Comparison of ENCODE assay signal across 20 cellular contexts in genomic region chr1:75472971-75473603, GRCh38.
DNase-seq lines count a peak whose midpoint lies in the region; ATAC-seq and TF ChIP-seq lines count a peak whose summit lies in the region.
"Had no signal": no experiment of that assay in that cellular context is flagged by ENCODE, and none has a peak within 500 bp of the region (broad histone marks: within the 10 kb centered on the region; RNA-seq: fewer than 3 reads in every experiment).

No MANE protein-coding gene starts in this region.

- no peaks in the 10 kb centered on the region for H3K4me1 ChIP-seq in CD8-positive, alpha-beta memory T cell (ENCODE audit: insufficient read depth, low read length)
- H3K4me1 ChIP-seq in H9 (ENCODE audit: insufficient read depth, low read length), result no peaks in the 10 kb centered on the region
- H3K4me1 ChIP-seq: A549, Caco-2, Peyer's patch had no signal

- no peak overlapping the region for H3K4me2 ChIP-seq in H9 (ENCODE audit: insufficient read depth, insufficient read length, low read length)
- H3K4me2 ChIP-seq: A549 had no signal

- H3K79me1 ChIP-seq in H9 (ENCODE audit: insufficient read depth, low read depth, low read length, poor library complexity, severe bottlenecking), result no peaks in the 10 kb centered on the region

- H3K4me3 Mint-ChIP-seq in CD8-positive, alpha-beta memory T cell, result no peak overlapping the region
- H3K4me3 Mint-ChIP-seq in H9, result no peak overlapping the region
- H3K4me3 Mint-ChIP-seq: CD14-positive monocyte, HFFc6, IgD-negative memory B cell had no signal

- H3K27me3 ChIP-seq in CD8-positive, alpha-beta memory T cell (ENCODE audit: insufficient read depth, low read length, poor library complexity, severe bottlenecking), result no peaks in the 10 kb centered on the region
- no peaks in the 10 kb centered on the region for H3K27me3 ChIP-seq in H9 (ENCODE audit: insufficient read depth, low read length)
- H3K27me3 ChIP-seq: Peyer's patch had no signal

- no peak overlapping the region for H3K23ac ChIP-seq in H9 (ENCODE audit: insufficient read length, low read depth, low read length)

- no peak overlapping the region for H2BK20ac ChIP-seq in H9 (ENCODE audit: low read depth, low read length, poor library complexity, severe bottlenecking)

- no peak for ATAC-seq in GM21360 (IDR thresholded peaks at IDR 0.05; ENCODE audit: unreplicated experiment)
- ATAC-seq in HG02870 (IDR thresholded peaks at IDR 0.05; ENCODE audit: unreplicated experiment), result no peak
- ATAC-seq: A549 had no signal

- no peaks in the 10 kb centered on the region for H3K36me3 ChIP-seq in CD8-positive, alpha-beta memory T cell (ENCODE audit: insufficient read depth, low read length)
- H3K36me3 ChIP-seq in SK-N-MC (ENCODE audit: insufficient read depth, low read length), result no peaks in the 10 kb centered on the region
- H3K36me3 ChIP-seq: Peyer's patch had no signal

- H4K8ac ChIP-seq in H9 (replicated peaks; ENCODE audit: insufficient read length, low read depth, low read length), result no peak overlapping the region

- H3K27ac Mint-ChIP-seq in CD8-positive, alpha-beta memory T cell, result no peak overlapping the region
- no peak overlapping the region for H3K27ac Mint-ChIP-seq in H9
- H3K27ac Mint-ChIP-seq: CD14-positive monocyte, HFFc6, IgD-negative memory B cell had no signal

- no peak overlapping the region for H2BK5ac ChIP-seq in H9 (ENCODE audit: insufficient read length, low read length)

- peak overlapping the region; percentile 41 for H3K27ac ChIP-seq in CD8-positive, alpha-beta memory T cell (ENCODE audit: low read depth, low read length)
- H3K27ac ChIP-seq in SK-N-MC, result peak overlapping the region; percentile 64
- no peak overlapping the region for H3K27ac ChIP-seq in H9 (ENCODE audit: insufficient read length, low read depth, low read length)
- H3K27ac ChIP-seq: A549, Peyer's patch had no signal

- H3K56ac ChIP-seq in H9 (ENCODE audit: insufficient read length, low read depth, low read length), result no peak overlapping the region

- no peaks in the 10 kb centered on the region for H3K79me2 ChIP-seq in H9 (ENCODE audit: insufficient read depth, low read length)

- POLR2A ChIA-PET in CD8-positive, alpha-beta memory T cell (lab: Charles Lee), result no interaction called here

- no peak for TF ChIP-seq CTCF in H9 (conservative IDR thresholded peaks at IDR 0.05)

- no peak overlapping the region for H2BK15ac ChIP-seq in H9 (ENCODE audit: low read depth, low read length)

- no peak overlapping the region for H3K4ac ChIP-seq in H9 (ENCODE audit: low read depth, low read length)

- no peaks in the 10 kb centered on the region for H3K36me3 Mint-ChIP-seq in CD8-positive, alpha-beta memory T cell
- H3K36me3 Mint-ChIP-seq in H9 (ENCODE audit: insufficient read depth in 1 of 3, low read depth in 3 of 3), result peaks cover 0 to 5% (median 5%) of the 10 kb centered on the region in 3 experiments; a peak in 2 of 7 replicates
- H3K36me3 Mint-ChIP-seq: CD14-positive monocyte, IgD-negative memory B cell had no signal

- H3K9ac ChIP-seq in SK-N-MC (ENCODE audit: insufficient read length) (no peak overlapping the region), H9 (ENCODE audit: extremely low read depth, insufficient read length, low read length) (no peak overlapping the region)

- no peaks in the 10 kb centered on the region for H4K20me1 ChIP-seq in H9 (ENCODE audit: control insufficient read depth, insufficient read depth, insufficient read length)

- no peaks in the 10 kb centered on the region for H3K4me1 Mint-ChIP-seq in CD8-positive, alpha-beta memory T cell
- H3K4me1 Mint-ChIP-seq in H9, result peaks cover 0 to 9% of the 10 kb centered on the region in 2 experiments; a peak in 1 of 4 replicates
- H3K4me1 Mint-ChIP-seq: CD14-positive monocyte had no signal

- H3K23me2 ChIP-seq in H9 (ENCODE audit: insufficient read length, low read depth, low read length, poor library complexity, severe bottlenecking), result no peaks in the 10 kb centered on the region

- no CpG with 5 or more reads among the region's 4 CpGs for WGBS in H9 (ENCODE audit: extremely low coverage, insufficient read length, low lambda C conversion rate)

- H3K4me3 ChIP-seq in CD8-positive, alpha-beta memory T cell (ENCODE audit: low read length), result no peak overlapping the region
- H3K4me3 ChIP-seq in SK-N-MC, result peak overlapping the region; percentile 20
- H3K4me3 ChIP-seq: A549, Peyer's patch had no signal

- H2BK12ac ChIP-seq in H9 (ENCODE audit: insufficient read length, low read depth, low read length), result no peak overlapping the region

- no peak overlapping the region for H3K14ac ChIP-seq in H9 (ENCODE audit: insufficient read depth, low read length)

- no peak overlapping the region for H3T11ph ChIP-seq in H9 (ENCODE audit: low read length)

- no peaks in the 10 kb centered on the region for H3K9me3 ChIP-seq in CD8-positive, alpha-beta memory T cell (ENCODE audit: low read length)
- H3K9me3 ChIP-seq in SK-N-MC (ENCODE audit: low read depth, low read length) (no peaks in the 10 kb centered on the region), H9 (ENCODE audit: control insufficient read depth, low read depth, low read length) (no peaks in the 10 kb centered on the region)
- H3K9me3 ChIP-seq: A549, Caco-2, Peyer's patch had no signal

- H3K9me3 Mint-ChIP-seq in CD8-positive, alpha-beta memory T cell, result peaks cover 0 to 4% (median 0%) of the 10 kb centered on the region in 5 donors
- H3K9me3 Mint-ChIP-seq in H9, result peaks cover 7 to 11% of the 10 kb centered on the region in 2 experiments
- H3K9me3 Mint-ChIP-seq: IgD-negative memory B cell had no signal

- H2BK120ac ChIP-seq in H9 (ENCODE audit: low read depth, low read length, poor library complexity, severe bottlenecking), result no peak overlapping the region

- H2AFZ ChIP-seq in H9 (ENCODE audit: low read length), result no peak overlapping the region

- peaks cover 0 to 2% of the 10 kb centered on the region in 2 donors for H3K27me3 Mint-ChIP-seq in CD8-positive, alpha-beta memory T cell
- no peaks in the 10 kb centered on the region for H3K27me3 Mint-ChIP-seq in H9 (ENCODE audit: low read depth)

- no peak overlapping the region for H4K91ac ChIP-seq in H9 (ENCODE audit: insufficient read length, low read depth, low read length)

- DNase-seq in CD8-positive, alpha-beta memory T cell, result no peak
- DNase-seq in SK-N-MC (ENCODE audit: low read depth, low spot score), result peak; percentile 70
- DNase-seq in dermis microvascular lymphatic vessel endothelial cell (ENCODE audit: low read depth in 2 of 2), result peak; percentile 54 to 73
- peak; percentile 32 for DNase-seq in inferior parietal cortex (ENCODE audit: extremely low spot score)
- no peak for DNase-seq in medulla oblongata (ENCODE audit: extremely low spot score)
- DNase-seq in H9, result no peak
- DNase-seq: Caco-2, DMS153, HFFc6, NCI-H1048, NCI-H1436 treated with DMSO at 0.1 percent for 48 hours, NCI-H2029 treated with DMSO at 0.1 percent for 48 hours, NCI-H524 treated with DMSO at 0.1 percent for 48 hours, Peyer's patch, Right ventricle myocardium superior had no signal

- H4K5ac ChIP-seq in H9 (ENCODE audit: insufficient read length, low read depth, low read length), result no peak overlapping the region

- H3K18ac ChIP-seq in H9 (ENCODE audit: insufficient read length, low read depth, low read length), result no peak overlapping the region

- CTCF ChIA-PET in CD8-positive, alpha-beta memory T cell (lab: Charles Lee), result no interaction called here

- no peak overlapping the region for H2AK5ac ChIP-seq in H9 (ENCODE audit: insufficient read length, low read length)

Comparison
In these comparisons a context has a peak if more than half of its experiments do, and no peak if none do; other contexts are left out.
1. DNase-seq: peak in SK-N-MC (single experiment), dermis microvascular lymphatic vessel endothelial cell (2 of 2) and inferior parietal cortex (single experiment); none in CD8-positive, alpha-beta memory T cell (0 of 5), medulla oblongata (single experiment) and H9 (single experiment).